In genomic region chr4:121943941-121944340, GRCh38 we compare ENCODE assay signal across 9 cellular contexts. TPM values are rescaled to one million over a fixed set of nuclear protein-coding genes. Genes with fewer than 3 reads are reported as not detected.
DNase-seq lines count a peak whose midpoint lies in the region; ATAC-seq and TF ChIP-seq lines count a peak whose summit lies in the region.
"Had no signal": no experiment of that assay in that cellular context is flagged by ENCODE, and none has a peak within 500 bp of the region (broad histone marks: within the 10 kb centered on the region; RNA-seq: fewer than 3 reads in every experiment).

No MANE protein-coding gene starts in this region.

- intact Hi-C loops in PC-3 (cut with micrococcal nuclease), result no loop called here
- intact Hi-C loops in vagina (cut with DNase I), result no loop called here

- H3K4me3 ChIP-seq in GM06990 (replicated peaks; ENCODE audit: low read depth, low read length), result no peak overlapping the region
- no peak overlapping the region for H3K4me3 ChIP-seq in PC-3 (ENCODE audit: low read length)
- no peak overlapping the region for H3K4me3 ChIP-seq in vagina
- H3K4me3 ChIP-seq: right atrium auricular region had no signal

- H3K36me3 ChIP-seq in GM06990 (ENCODE audit: control insufficient read depth, insufficient read depth, low read length), result no peaks in the 10 kb centered on the region
- H3K36me3 ChIP-seq in PC-3 (ENCODE audit: low read depth, low read length), result no peaks in the 10 kb centered on the region
- no peaks in the 10 kb centered on the region for H3K36me3 ChIP-seq in vagina
- H3K36me3 ChIP-seq: right atrium auricular region had no signal

- no peaks in the 10 kb centered on the region for H3K79me2 ChIP-seq in PC-3 (ENCODE audit: low read length)

- TF ChIP-seq POLR2A in vagina (IDR thresholded peaks at IDR 0.05), result no peak

- H3K9me2 ChIP-seq in PC-3 (replicated peaks; ENCODE audit: low read length), result no peaks in the 10 kb centered on the region

- TF ChIP-seq CTCF in GM06990 (IDR thresholded peaks at IDR 0.05; ENCODE audit: insufficient read depth, low read length, poor library complexity, severe bottlenecking), result peak; percentile 73
- peak; percentile 53 for TF ChIP-seq CTCF in PC-3 (conservative IDR thresholded peaks at IDR 0.05; ENCODE audit: low read depth, low read length)
- no peak for TF ChIP-seq CTCF in vagina (IDR thresholded peaks at IDR 0.05)

- H3K9me3 ChIP-seq in PC-3 (ENCODE audit: low read length) (no peaks in the 10 kb centered on the region), vagina (no peaks in the 10 kb centered on the region)
- H3K9me3 ChIP-seq: right atrium auricular region had no signal

- H3K4me1 ChIP-seq in PC-3 (ENCODE audit: insufficient read depth, low read length), result no peaks in the 10 kb centered on the region
- no peaks in the 10 kb centered on the region for H3K4me1 ChIP-seq in vagina
- H3K4me1 ChIP-seq: right atrium auricular region had no signal

- ATAC-seq in GM21526 (IDR thresholded peaks at IDR 0.05; ENCODE audit: low FRiP score, unreplicated experiment), result peak; percentile 83
- ATAC-seq in PC-3, result no peak

- H2AFZ ChIP-seq in PC-3 (ENCODE audit: low read length), result no peak overlapping the region

- POLR2A ChIA-PET in PC-3 (lab: Charles Lee; ENCODE audit: unreplicated experiment), result no interaction called here

- no TSS peak for BruUV-seq in PC-3 (replicated peaks; lab: Mats Ljungman, UMichigan)

- H4K20me1 ChIP-seq in PC-3 (ENCODE audit: low read length), result no peaks in the 10 kb centered on the region

- CTCF ChIA-PET in PC-3 (lab: Charles Lee), result no interaction called here

- H3K27ac ChIP-seq in PC-3 (ENCODE audit: low read length) (no peak overlapping the region), vagina (no peak overlapping the region)
- H3K27ac ChIP-seq: right atrium auricular region had no signal

- H3K27me3 ChIP-seq in GM06990 (replicated peaks; ENCODE audit: control insufficient read depth, insufficient read depth, low read length) (no peaks in the 10 kb centered on the region; the same call in 1 of the 2 replicates), PC-3 (ENCODE audit: low read length) (peaks cover 28% of the 10 kb centered on the region), vagina (no peaks in the 10 kb centered on the region)
- H3K27me3 ChIP-seq: right atrium auricular region had no signal

- H3F3A ChIP-seq in PC-3 (ENCODE audit: low read length, unreplicated experiment), result no peaks in the 10 kb centered on the region

- no peak overlapping the region for H3K9ac ChIP-seq in PC-3 (ENCODE audit: low read length)

- H3K4me2 ChIP-seq in PC-3 (ENCODE audit: low read length), result no peak overlapping the region

- no peak for DNase-seq in GM06990 (ENCODE audit: extremely low read depth, insufficient read length)
- DNase-seq in PC-3, result no peak
- peak; percentile 77 for DNase-seq in iPS-NIHi7 (ENCODE audit: extremely low spot score)
- no peak for DNase-seq in NK-92 treated with Interleukin-12 subunit alpha and Interleukin-12 subunit beta, amount 100 ng/mL, for 24 hours (lab: John Stamatoyannopoulos, UW)
- DNase-seq in RPMI8226, result no peak
- DNase-seq in vagina (ENCODE audit: extremely low spot score in 2 of 2), result no peak
- no peak for DNase-seq in OCI-M2 (lab: John Stamatoyannopoulos, UW; ENCODE audit: unreplicated experiment)

RNA-seq across cellular contexts. Expression of gene TRPC3, which starts 7.9 kb away (rescaled TPM):
- total RNA-seq in PC-3 (2014; rRNA removed) (not detected in 2 replicates), vagina (0.98 TPM)

Comparison
In these comparisons a context has a peak if more than half of its experiments do, and no peak if none do; other contexts are left out.
1. CTCF ChIP-seq: peak in GM06990 (single experiment) and PC-3 (single experiment); none in vagina (0 of 3).